ENCODE assay signal across 8 cellular contexts in genomic region chr2:60880633-60880987, GRCh38. TPM values are rescaled to one million over a fixed set of nuclear protein-coding genes. Genes with fewer than 3 reads are reported as not detected.
A peak's percentile ranks its signal among the peaks of the same experiment; 100 is the strongest.
DNase-seq lines count a peak whose midpoint lies in the region; ATAC-seq and TF ChIP-seq lines count a peak whose summit lies in the region.

No MANE protein-coding gene starts in this region.

- H3K4me1 Mint-ChIP-seq in CD8-positive, alpha-beta T cell (ENCODE audit: low read depth): peaks cover 23% of the 10 kb centered on the region
- peaks cover 15% of the 10 kb centered on the region for H3K4me1 Mint-ChIP-seq in activated T-helper 17 cell treated with anti-CD3 and anti-CD28 coated beads, Interleukin-2, amount 50 U/mL, for 72 hours

- 2% methylated on average over 10 of the region's 10 CpGs for WGBS in right cardiac atrium

- peak overlapping the region; percentile 99 for H3K4me3 ChIP-seq in CD8-positive, alpha-beta T cell (ENCODE audit: low read depth, low read length)
- H3K4me3 ChIP-seq in right cardiac atrium (ENCODE audit: low read length): peak overlapping the region; percentile 71

- ATAC-seq in CD8-positive, alpha-beta T cell: no peak
- ATAC-seq in activated T-helper 17 cell treated with anti-CD3 and anti-CD28 coated beads, Interleukin-2, amount 50 U/mL, for 72 hours (replicated peaks): peak; percentile 1
- ATAC-seq in right cardiac atrium (peak; percentile 1 to 8), HG02981 (IDR thresholded peaks at IDR 0.05; ENCODE audit: unreplicated experiment) (no peak)

- H3K9me3 ChIP-seq in CD8-positive, alpha-beta T cell (ENCODE audit: low read length): no peaks in the 10 kb centered on the region
- no peaks in the 10 kb centered on the region for H3K9me3 ChIP-seq in right cardiac atrium (ENCODE audit: control insufficient read depth, low read length)

- TF ChIP-seq CTCF in CD8-positive, alpha-beta T cell (IDR thresholded peaks at IDR 0.05): no peak

- POLR2A ChIA-PET in CD8-positive, alpha-beta T cell (lab: Charles Lee): interaction anchor here (0.7 to 3.1 kb wide), 9 partner anchors 10 to 136 kb away, joined by 3 to 22 read pairs (median 5); no protein-coding TSS in a partner anchor

- H3K36me3 ChIP-seq in CD8-positive, alpha-beta T cell (ENCODE audit: insufficient read depth, low read length): no peaks in the 10 kb centered on the region

- DNase-seq in CD8-positive, alpha-beta T cell: no peak
- DNase-seq in HCEC 1CT (peak; percentile 6), right cardiac atrium (no peak), smooth muscle cell of the brain vasculature (ENCODE audit: low read depth, low spot score) (peak; percentile 13), CD1c-positive myeloid dendritic cell (ENCODE audit: extremely low spot score) (no peak), hepatic stellate cell (ENCODE audit: low spot score) (no peak)

- no peaks in the 10 kb centered on the region for H3K27me3 ChIP-seq in CD8-positive, alpha-beta T cell (ENCODE audit: insufficient read depth, low read length)
- no peaks in the 10 kb centered on the region for H3K27me3 ChIP-seq in right cardiac atrium (ENCODE audit: control insufficient read depth, insufficient read depth)

- peaks cover 28% of the 10 kb centered on the region for H3K4me1 ChIP-seq in CD8-positive, alpha-beta T cell (ENCODE audit: insufficient read depth, low read length)
- no peaks in the 10 kb centered on the region for H3K4me1 ChIP-seq in right cardiac atrium (ENCODE audit: control insufficient read depth, insufficient read depth, low read length)

- H3K36me3 Mint-ChIP-seq in CD8-positive, alpha-beta T cell: peaks cover 22% of the 10 kb centered on the region
- H3K36me3 Mint-ChIP-seq in activated T-helper 17 cell treated with anti-CD3 and anti-CD28 coated beads, Interleukin-2, amount 50 U/mL, for 72 hours (ENCODE audit: low read depth): peaks cover 47% of the 10 kb centered on the region

- H3K27ac Mint-ChIP-seq in CD8-positive, alpha-beta T cell: peak overlapping the region; percentile 99
- H3K27ac Mint-ChIP-seq in activated T-helper 17 cell treated with anti-CD3 and anti-CD28 coated beads, Interleukin-2, amount 50 U/mL, for 72 hours: peak overlapping the region; percentile 83

- H3K27ac ChIP-seq in CD8-positive, alpha-beta T cell (ENCODE audit: low read depth, low read length): peak overlapping the region; percentile 100
- H3K27ac ChIP-seq in right cardiac atrium (ENCODE audit: low read length): peak overlapping the region; percentile 95

- H3K9me3 Mint-ChIP-seq in CD8-positive, alpha-beta T cell: no peaks in the 10 kb centered on the region
- no peaks in the 10 kb centered on the region for H3K9me3 Mint-ChIP-seq in activated T-helper 17 cell treated with anti-CD3 and anti-CD28 coated beads, Interleukin-2, amount 50 U/mL, for 72 hours

- intact Hi-C loops in CD8-positive, alpha-beta T cell (cut with DNase I, micrococcal nuclease): loop anchor here (2.0 to 10.0 kb wide), 11 partner anchors 87 to 1827 kb away; partner anchors contain the start of genes B3GNT2 (in 1 of the 2), CCT4 (in 1 of the 2), EHBP1 (in 1 of the 2) and PAPOLG (in 1 of the 2)
- intact Hi-C loops in right cardiac atrium (cut with DNase I): no loop called here

- H3K4me3 Mint-ChIP-seq in CD8-positive, alpha-beta T cell: peak overlapping the region; percentile 93
- H3K4me3 Mint-ChIP-seq in activated T-helper 17 cell treated with anti-CD3 and anti-CD28 coated beads, Interleukin-2, amount 50 U/mL, for 72 hours: peak overlapping the region; percentile 91

- no peaks in the 10 kb centered on the region for H3K27me3 Mint-ChIP-seq in CD8-positive, alpha-beta T cell (ENCODE audit: low read depth)
- no peaks in the 10 kb centered on the region for H3K27me3 Mint-ChIP-seq in activated T-helper 17 cell treated with anti-CD3 and anti-CD28 coated beads, Interleukin-2, amount 50 U/mL, for 72 hours

- CTCF ChIA-PET in CD8-positive, alpha-beta T cell (lab: Charles Lee): interaction anchor here (2.5 kb wide), 1 partner anchor 75 kb away, joined by 12 read pairs; no protein-coding TSS in a partner anchor

RNA-seq across cellular contexts. Expression of gene REL, which starts 0.8 kb away (rescaled TPM):
- total RNA-seq in CD8-positive, alpha-beta T cell: 100 to 1,000 TPM; 202 to 205 TPM
- 10 to 100 TPM; 13.9 to 60.1 TPM for total RNA-seq in activated T-helper 17 cell treated with anti-CD3 and anti-CD28 coated beads, Interleukin-2, amount 50 U/mL, for 72 hours
- 1 to 10 TPM; 5.7 to 8.0 (median 6.4) TPM for total RNA-seq in right cardiac atrium
- 1.8 TPM for polyA plus RNA-seq in right cardiac atrium

Comparison
In these comparisons a context has a peak if more than half of its experiments do, and no peak if none do; other contexts are left out.
1. ATAC-seq: peak in activated T-helper 17 cell treated with anti-CD3 and anti-CD28 coated beads, Interleukin-2, amount 50 U/mL, for 72 hours (single experiment) and right cardiac atrium (2 of 2); none in CD8-positive, alpha-beta T cell (single experiment) and HG02981 (single experiment).
2. DNase-seq: peak in HCEC 1CT (single experiment) and smooth muscle cell of the brain vasculature (single experiment); none in CD8-positive, alpha-beta T cell (0 of 7), right cardiac atrium (0 of 3), CD1c-positive myeloid dendritic cell (single experiment) and hepatic stellate cell (single experiment).
3. intact Hi-C loops: an anchor here in CD8-positive, alpha-beta T cell (2.0 to 10.0 kb wide); none called in right cardiac atrium.